In the genomic region with DNA sequence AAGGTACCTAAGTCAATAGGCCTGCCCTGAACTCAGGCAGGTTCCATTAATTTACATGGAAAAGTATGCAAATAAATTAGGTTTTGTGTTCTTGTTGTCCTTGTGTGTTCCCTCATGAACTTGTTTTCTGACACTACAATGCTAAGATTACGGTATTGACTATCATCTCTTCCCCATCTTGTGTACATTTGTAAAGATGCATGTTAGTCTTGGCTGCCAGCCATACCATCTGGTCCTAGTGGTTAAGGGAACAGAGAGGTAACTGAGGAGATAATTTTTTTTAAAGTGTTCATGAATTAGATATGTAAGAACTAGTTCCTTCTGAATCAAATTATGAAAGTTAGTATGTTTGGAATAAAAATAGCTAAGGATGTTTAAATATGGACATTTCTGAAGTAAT, we compare ENCODE assay signal across 15 cellular contexts.
DNase-seq lines count a peak whose midpoint lies in the region; ATAC-seq and TF ChIP-seq lines count a peak whose summit lies in the region.
"Had no signal": no experiment of that assay in that cellular context is flagged by ENCODE, and none has a peak within 500 bp of the region (broad histone marks: within the 10 kb centered on the region; RNA-seq: fewer than 3 reads in every experiment).

No MANE protein-coding gene starts in this region.

- peak; percentile 63 for DNase-seq in COR-L47 (lab: John Stamatoyannopoulos, UW)
- DNase-seq in LNCaP clone FGC (ENCODE audit: low read depth): peak; percentile 84
- peak; percentile 52 to 58 for DNase-seq in SHP77 (lab: John Stamatoyannopoulos, UW)
- peak; percentile 68 for DNase-seq in fibroblast of mammary gland (ENCODE audit: low read depth)
- no peak for DNase-seq in GM13977 (ENCODE audit: low spot score)
- DNase-seq in foreskin keratinocyte: no peak
- DNase-seq in HCEC 1CT: no peak
- DNase-seq: activated CD4-positive, alpha-beta T cell treated with anti-CD3 and anti-CD28 coated beads, Interleukin-2, amount 10 ng/mL, durations not matched to agents 7 days and 5 days; activated naive CD4-positive, alpha-beta T cell treated with Interleukin-2 at 50 U/mL for 16 hours; GDM1; spleen had no signal

- no peaks in the 10 kb centered on the region for H3K27me3 ChIP-seq in foreskin keratinocyte
- H3K27me3 ChIP-seq: spleen had no signal

- in situ Hi-C loops in GM13977 (cut with MboI; ENCODE audit: low pct_unique_long_range_greater_than_20kb, low sequenced_read_pairs, unreplicated experiment): no loop called here

- TF ChIP-seq CTCF in LNCaP clone FGC (IDR thresholded peaks at IDR 0.05; ENCODE audit: control insufficient read depth, extremely low read depth, insufficient read depth) (no peak), fibroblast of mammary gland (conservative IDR thresholded peaks at IDR 0.05; ENCODE audit: control insufficient read depth, insufficient read depth, low read depth, low read length) (no peak), GM13977 (IDR thresholded peaks at IDR 0.05; ENCODE audit: extremely low read depth, insufficient read depth, missing control alignments) (no peak), foreskin keratinocyte (conservative IDR thresholded peaks at IDR 0.05) (no peak)

- no peaks in the 10 kb centered on the region for H3K4me1 ChIP-seq in foreskin keratinocyte
- H3K4me1 ChIP-seq: prostate gland, spleen had no signal

- no peak overlapping the region for H3K27ac ChIP-seq in foreskin keratinocyte
- H3K27ac ChIP-seq: prostate gland, thoracic aorta had no signal

- no peak overlapping the region for H3K4me3 ChIP-seq in LNCaP clone FGC (ENCODE audit: low read depth, low read length)
- no peak overlapping the region for H3K4me3 ChIP-seq in fibroblast of mammary gland (ENCODE audit: control insufficient read depth, low read depth, low read length)
- H3K4me3 ChIP-seq: prostate gland, spleen, thoracic aorta had no signal

- no peak for ATAC-seq in HG03280 (IDR thresholded peaks at IDR 0.05; ENCODE audit: unreplicated experiment)
- no peak for ATAC-seq in foreskin keratinocyte
- ATAC-seq: natural killer cell treated with Interleukin-12 subunit alpha and Interleukin-12 subunit beta and Interleukin-15 and Interleukin-18, amount 100 ng/mL, for 72 hours had no signal

Comparison
In these comparisons a context has a peak if more than half of its experiments do, and no peak if none do; other contexts are left out.
1. DNase-seq: peak in COR-L47 (single experiment), LNCaP clone FGC (single experiment), SHP77 (2 of 2) and fibroblast of mammary gland (single experiment); none in GM13977 (single experiment), foreskin keratinocyte (0 of 2) and HCEC 1CT (single experiment).